ENCODE assay signal across 8 cellular contexts in genomic region chr3:36991923-36992805, GRCh38. TPM values are rescaled to one million over a fixed set of nuclear protein-coding genes. Genes with fewer than 3 reads are reported as not detected.
DNase-seq lines count a peak whose midpoint lies in the region; TF ChIP-seq lines count a peak whose summit lies in the region.

No MANE protein-coding gene starts in this region.

- 7 to 9% (median 9%) methylated on average over 24 of the region's 24 CpGs for WGBS in ovary, 3 donors

- H3K27ac Mint-ChIP-seq in Caco-2 (ENCODE audit: unreplicated experiment) = no peak overlapping the region

- no peaks in the 10 kb centered on the region for H3K27me3 Mint-ChIP-seq in Caco-2 (ENCODE audit: insufficient read depth, unreplicated experiment)

- no peaks in the 10 kb centered on the region for H3K9me3 Mint-ChIP-seq in Caco-2 (ENCODE audit: unreplicated experiment)

- TF ChIP-seq EP300 in ovary (IDR thresholded peaks at IDR 0.05) = no peak

- POLR2A ChIA-PET in Caco-2 (lab: Charles Lee) = interaction anchor here (0.6 to 1.8 kb wide), 10 partner anchors 22 to 238 kb away, joined by 3 to 20 read pairs (median 4); partner anchors contain the start of gene TRANK1

- intact Hi-C loops in Caco-2 (cut with micrococcal nuclease; ENCODE audit: unreplicated experiment) = no loop called here
- intact Hi-C loops in ovary (cut with DNase I) = loop anchor here in 2 of 4 donors (10.0 kb wide), 2 partner anchors 223 to 1173 kb away; partner anchors contain the start of gene OXSR1 (in 1 of the 2)

- H3K27me3 ChIP-seq in Caco-2 (replicated peaks; ENCODE audit: control insufficient read depth, insufficient read depth, low read length) (no peaks in the 10 kb centered on the region), ovary (no peaks in the 10 kb centered on the region)

- BruUV-seq in Caco-2 (replicated peaks; lab: Mats Ljungman, UMichigan) = TSS peak; percentile 53

- H3K4me3 Mint-ChIP-seq in Caco-2 (ENCODE audit: unreplicated experiment) = no peak overlapping the region

- H3K4me1 ChIP-seq in Caco-2 (no peaks in the 10 kb centered on the region), ovary (ENCODE audit: insufficient read depth) (peaks cover 5% of the 10 kb centered on the region)

- peak in 1 of 2 experiments; percentile 11 for DNase-seq in Caco-2
- DNase-seq in NB4 (ENCODE audit: low read depth) = peak; percentile 62
- DNase-seq in epithelial cell of proximal tubule (ENCODE audit: low read depth) = no peak
- DNase-seq in ovary = peak in 1 of 5 donors; percentile 40
- no peak for DNase-seq in C1 segment of cervical spinal cord (lab: John Stamatoyannopoulos, UW)
- DNase-seq in T-helper 9 cell = no peak
- no peak for DNase-seq in COR-L47 (lab: John Stamatoyannopoulos, UW)
- DNase-seq in NCI-H1436 treated with DMSO at 0.1 percent for 48 hours (lab: John Stamatoyannopoulos, UW) = no peak

- TF ChIP-seq POLR2A in NB4 (IDR thresholded peaks at IDR 0.05; ENCODE audit: extremely low read depth, insufficient read length) (no peak), ovary (IDR thresholded peaks at IDR 0.05) (peak; percentile 11)

- H3K9me3 ChIP-seq in Caco-2 (no peaks in the 10 kb centered on the region), ovary (no peaks in the 10 kb centered on the region)

- no peak for TF ChIP-seq CTCF in Caco-2 (IDR thresholded peaks at IDR 0.05; ENCODE audit: insufficient read depth in 1 of 2, low read depth in 1 of 2, low read length in 1 of 2, severe bottlenecking in 1 of 2, unreplicated experiment in 1 of 2)
- no peak for TF ChIP-seq CTCF in NB4 (IDR thresholded peaks at IDR 0.05; ENCODE audit: low read depth, low read length)
- TF ChIP-seq CTCF in epithelial cell of proximal tubule (conservative IDR thresholded peaks at IDR 0.05; ENCODE audit: low read depth, low read length) = no peak
- no peak for TF ChIP-seq CTCF in ovary (IDR thresholded peaks at IDR 0.05)

- CTCF ChIA-PET in Caco-2 (lab: Charles Lee) = interaction anchor here (0.7 to 2.3 kb wide), 5 partner anchors 26 to 259 kb away, joined by 3 to 22 read pairs (median 5); no protein-coding TSS in a partner anchor

- H3K4me3 ChIP-seq in Caco-2 (ENCODE audit: low read depth, low read length) (peak overlapping the region; percentile 81), NB4 (ENCODE audit: low read depth, low read length) (peak overlapping the region; percentile 89), epithelial cell of proximal tubule (ENCODE audit: low read depth, low read length) (peak overlapping the region; percentile 82), ovary (peak overlapping the region; percentile 84)

- H3K4me1 Mint-ChIP-seq in Caco-2 (ENCODE audit: low read depth, unreplicated experiment) = peaks cover 8% of the 10 kb centered on the region

- H3K36me3 ChIP-seq in Caco-2 (ENCODE audit: control insufficient read depth, insufficient read depth, low read length) (no peaks in the 10 kb centered on the region; the same call in 1 of the 2 replicates), ovary (no peaks in the 10 kb centered on the region)

- peak overlapping the region; percentile 98 for H3K27ac ChIP-seq in ovary

- peaks cover 40% of the 10 kb centered on the region for H3K36me3 Mint-ChIP-seq in Caco-2 (ENCODE audit: insufficient read depth, unreplicated experiment)

RNA-seq across cellular contexts. Expression of gene EPM2AIP1, which starts 0.8 kb away (rescaled TPM):
- 12.2 and 18.7 TPM in 2 replicates for total RNA-seq in Caco-2 (2022)
- 3.8 and 4.6 TPM in 2 replicates for total RNA-seq in epithelial cell of proximal tubule
- total RNA-seq in ovary = 10 to 100 TPM; 25.0 to 40.0 (median 33.1) TPM
- 10 to 100 TPM; 10.2 to 15.9 TPM for polyA plus RNA-seq in ovary

RNA-seq across cellular contexts. Expression of gene MLH1, which starts 1.2 kb away (rescaled TPM):
- 49.6 and 51.0 TPM in 2 replicates for total RNA-seq in Caco-2 (2022)
- total RNA-seq in epithelial cell of proximal tubule = 48.8 and 50.2 TPM in 2 replicates
- 10 to 100 TPM; 16.8 to 31.0 (median 21.4) TPM for total RNA-seq in ovary
- 10 to 100 TPM; 14.1 to 44.3 TPM for polyA plus RNA-seq in ovary

RNA-seq across cellular contexts. Expression of gene TRANK1, which starts 47.3 kb away (rescaled TPM):
- total RNA-seq in Caco-2 (2022) (4.3 and 5.0 TPM in 2 replicates), epithelial cell of proximal tubule (2.0 and 3.7 TPM in 2 replicates), ovary (10 to 100 TPM; 10.7 to 42.4 (median 27.4) TPM)
- 10 to 100 TPM; 11.4 to 24.6 TPM for polyA plus RNA-seq in ovary
